Comparison of ENCODE assay signal across 19 cellular contexts in the genomic region with DNA sequence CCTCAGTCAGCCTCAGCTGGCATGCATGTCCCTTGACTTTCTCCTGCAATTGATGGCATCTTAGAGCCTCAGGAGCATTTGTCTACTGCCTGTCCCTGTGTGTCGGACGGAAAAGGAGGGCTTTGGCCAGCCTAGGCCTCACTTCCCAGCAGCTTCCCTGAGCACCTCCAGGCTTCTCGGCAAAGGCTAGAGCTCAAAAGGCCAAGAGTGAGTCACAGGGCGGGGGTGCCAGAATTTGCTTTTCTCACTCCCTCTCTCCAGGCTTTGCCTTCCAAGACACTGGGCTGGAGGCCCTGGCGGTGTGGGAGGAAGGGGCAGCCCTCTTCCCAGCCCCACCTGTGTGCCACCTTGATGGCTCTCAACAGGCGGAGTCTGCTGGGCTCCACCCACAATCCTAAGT.
DNase-seq lines count a peak whose midpoint lies in the region; ATAC-seq, FAIRE-seq and TF ChIP-seq lines count a peak whose summit lies in the region.
"Had no signal": no experiment of that assay in that cellular context is flagged by ENCODE, and none has a peak within 500 bp of the region (broad histone marks: within the 10 kb centered on the region; RNA-seq: fewer than 3 reads in every experiment).

No MANE protein-coding gene starts in this region.

- no peak for TF ChIP-seq CTCF in neural progenitor cell (IDR thresholded peaks at IDR 0.05)

- no peaks in the 10 kb centered on the region for H3K79me2 ChIP-seq in neural progenitor cell (ENCODE audit: low read depth)

- no peak overlapping the region for H3K4me2 ChIP-seq in neural progenitor cell

- intact Hi-C loops in right cardiac atrium (cut with DNase I) = no loop called here

- H3K4me3 ChIP-seq in esophagus (ENCODE audit: low read depth in 1 of 2, low read length in 2 of 2) (no peak overlapping the region), right cardiac atrium (ENCODE audit: low read length) (no peak overlapping the region), small intestine (ENCODE audit: low read depth in 1 of 2, low read length in 2 of 2) (no peak overlapping the region), neural progenitor cell (no peak overlapping the region)
- H3K4me3 ChIP-seq: GM12878, lower lobe of right lung, right lobe of liver had no signal

- no peak overlapping the region for H2AFZ ChIP-seq in neural progenitor cell (replicated peaks)

- no peak for FAIRE-seq in small intestine (lab: Jason Lieb, UNC)
- FAIRE-seq: colon, GM12878, H54 had no signal

- peaks cover 2% of the 10 kb centered on the region for H3K27me3 Mint-ChIP-seq in neural progenitor cell (ENCODE audit: insufficient read depth, low read depth)
- H3K27me3 Mint-ChIP-seq: type B pancreatic cell had no signal

- H3K4me1 Mint-ChIP-seq in neural progenitor cell = no peaks in the 10 kb centered on the region
- H3K4me1 Mint-ChIP-seq: WTC11 had no signal

- ATAC-seq in right cardiac atrium (peak; percentile 94), HG03439 (IDR thresholded peaks at IDR 0.05; ENCODE audit: unreplicated experiment) (no peak)
- ATAC-seq: GM12878, right lobe of liver, WTC11 had no signal

- 48 to 63% methylated on average over 6 of the region's 6 CpGs for whole genome bisulfite sequencing in esophagus, 2 donors
- WGBS in right cardiac atrium = 72% methylated on average over 6 of the region's 6 CpGs
- WGBS in small intestine, 3 donors = 70 to 79% (median 71%) methylated on average over 6 of the region's 6 CpGs

- H3K27me3 ChIP-seq in esophagus (ENCODE audit: control insufficient read depth in 1 of 2, insufficient read depth in 2 of 2, low read length in 2 of 2) (no peaks in the 10 kb centered on the region), right cardiac atrium (ENCODE audit: control insufficient read depth, insufficient read depth) (no peaks in the 10 kb centered on the region), small intestine (ENCODE audit: control insufficient read depth in 2 of 2, insufficient read depth in 2 of 2, low read length in 2 of 2) (no peaks in the 10 kb centered on the region), neural progenitor cell (no peaks in the 10 kb centered on the region)
- H3K27me3 ChIP-seq: right lobe of liver had no signal

- H3K4me3 Mint-ChIP-seq in neural progenitor cell = no peak overlapping the region
- H3K4me3 Mint-ChIP-seq: type B pancreatic cell, WTC11 had no signal

- H3K36me3 Mint-ChIP-seq in neural progenitor cell = no peaks in the 10 kb centered on the region
- H3K36me3 Mint-ChIP-seq: type B pancreatic cell, WTC11 had no signal

- H3K4me1 ChIP-seq in esophagus (ENCODE audit: control insufficient read depth in 2 of 2, insufficient read depth in 2 of 2, low read length in 1 of 2) = peaks cover 0 to 5% of the 10 kb centered on the region in 2 donors
- no peaks in the 10 kb centered on the region for H3K4me1 ChIP-seq in right cardiac atrium (ENCODE audit: control insufficient read depth, insufficient read depth, low read length)
- peaks cover 0 to 4% of the 10 kb centered on the region in 2 donors for H3K4me1 ChIP-seq in small intestine (ENCODE audit: control insufficient read depth in 2 of 2, insufficient read depth in 1 of 2, low read depth in 1 of 2, low read length in 1 of 2)
- no peaks in the 10 kb centered on the region for H3K4me1 ChIP-seq in neural progenitor cell
- H3K4me1 ChIP-seq: lower lobe of right lung had no signal

- H3K27ac ChIP-seq in esophagus (ENCODE audit: low read depth in 2 of 2, low read length in 1 of 2) (peak overlapping the region; percentile 40 to 68), right cardiac atrium (ENCODE audit: low read length) (no peak overlapping the region), small intestine (ENCODE audit: low read depth in 1 of 2, low read length in 1 of 2) (peak overlapping the region in 1 of 2 donors; percentile 26), neural progenitor cell (no peak overlapping the region)
- H3K27ac ChIP-seq: epithelial cell of prostate, lower lobe of right lung, right lobe of liver had no signal

- H4K20me1 ChIP-seq in neural progenitor cell (ENCODE audit: low read depth) = no peaks in the 10 kb centered on the region

- H3K36me3 ChIP-seq in esophagus (ENCODE audit: control insufficient read depth in 2 of 2, insufficient read depth in 2 of 2, low read length in 1 of 2) (no peaks in the 10 kb centered on the region), small intestine (ENCODE audit: control insufficient read depth in 2 of 2, insufficient read depth in 2 of 2, low read length in 2 of 2) (no peaks in the 10 kb centered on the region), neural progenitor cell (no peaks in the 10 kb centered on the region)
- H3K36me3 ChIP-seq: lower lobe of right lung, right lobe of liver had no signal

- no peak overlapping the region for H3K9ac ChIP-seq in neural progenitor cell

- H3K9me3 Mint-ChIP-seq in neural progenitor cell = peaks cover 2% of the 10 kb centered on the region
- H3K9me3 Mint-ChIP-seq: type B pancreatic cell had no signal

- no peaks in the 10 kb centered on the region for H3K9me3 ChIP-seq in esophagus (ENCODE audit: control insufficient read depth in 2 of 2, insufficient read depth in 1 of 2, low read depth in 1 of 2, low read length in 1 of 2)
- no peaks in the 10 kb centered on the region for H3K9me3 ChIP-seq in right cardiac atrium (ENCODE audit: control insufficient read depth, low read length)
- H3K9me3 ChIP-seq in small intestine (ENCODE audit: control insufficient read depth, low read depth) = no peaks in the 10 kb centered on the region
- no peaks in the 10 kb centered on the region for H3K9me3 ChIP-seq in neural progenitor cell (ENCODE audit: low read depth)
- H3K9me3 ChIP-seq: lower lobe of right lung, right lobe of liver had no signal

- DNase-seq in HPDE6-E6E7 (ENCODE audit: extremely low spot score) (peak; percentile 7), right cardiac atrium (peak; percentile 85 to 90 (median 85)), small intestine (peak; percentile 74), neural progenitor cell (ENCODE audit: low spot score) (no peak), SKM-1 (lab: John Stamatoyannopoulos, UW; ENCODE audit: unreplicated experiment) (no peak)
- DNase-seq in activated naive CD4-positive, alpha-beta T cell treated with Interleukin-2 at 50 U/mL for 16 hours = no peak
- DNase-seq: activated CD8-positive, alpha-beta memory T cell treated with anti-CD3 and anti-CD28 coated beads for 24 hours; amniotic stem cell; lower lobe of right lung; NCI-H774; right lobe of liver had no signal

- no peaks in the 10 kb centered on the region for H3F3A ChIP-seq in neural progenitor cell (ENCODE audit: low read depth)

- no peak overlapping the region for H3K27ac Mint-ChIP-seq in neural progenitor cell
- H3K27ac Mint-ChIP-seq: type B pancreatic cell, WTC11 had no signal

Comparison
In these comparisons a context has a peak if more than half of its experiments do, and no peak if none do; other contexts are left out.
1. DNase-seq: peak in HPDE6-E6E7 (single experiment), right cardiac atrium (3 of 3) and small intestine (single experiment); none in activated naive CD4-positive, alpha-beta T cell treated with Interleukin-2 at 50 U/mL for 16 hours (single experiment), neural progenitor cell (single experiment) and SKM-1 (single experiment).
2. H3K27ac ChIP-seq: peak in esophagus (2 of 2); none in right cardiac atrium (single experiment) and neural progenitor cell (single experiment).